In genomic region chr22:35912668-35913067, GRCh38 we compare ENCODE assay signal across 22 cellular contexts.
DNase-seq lines count a peak whose midpoint lies in the region; ATAC-seq and TF ChIP-seq lines count a peak whose summit lies in the region.
"Had no signal": no experiment of that assay in that cellular context is flagged by ENCODE, and none has a peak within 500 bp of the region (broad histone marks: within the 10 kb centered on the region; RNA-seq: fewer than 3 reads in every experiment).

No MANE protein-coding gene starts in this region.

- peaks cover 32% of the 10 kb centered on the region for H3K79me1 ChIP-seq in mesenchymal stem cell (replicated peaks; ENCODE audit: low read length, poor library complexity, severe bottlenecking)

- no peak overlapping the region for H2AK5ac ChIP-seq in mesenchymal stem cell (ENCODE audit: low read length, severe bottlenecking)

- no peak overlapping the region for H2BK12ac ChIP-seq in mesenchymal stem cell (ENCODE audit: low read length in 2 of 2)

- DNase-seq in cardiac muscle cell (ENCODE audit: low read depth in 1 of 2, low spot score in 1 of 2) = no peak
- DNase-seq in Right ventricle myocardium inferior (ENCODE audit: missing footprints) = no peak
- DNase-seq in amniotic epithelial cell (ENCODE audit: low read depth) = peak; percentile 58
- no peak for DNase-seq in mesenchymal stem cell
- DNase-seq in thyroid gland = no peak
- no peak for DNase-seq in omental fat pad (ENCODE audit: low spot score)
- no peak for DNase-seq in RKO (ENCODE audit: low spot score)
- DNase-seq in SW 1271 (lab: John Stamatoyannopoulos, UW) = no peak
- DNase-seq: activated CD4-positive, alpha-beta T cell treated with anti-CD3 and anti-CD28 coated beads, Interleukin-2, amount 10 ng/mL, durations not matched to agents 24 days and 14 days; activated naive CD4-positive, alpha-beta T cell treated with anti-CD3 and anti-CD28 coated beads, Interleukin-2, amount 50 U/mL, for 16 hours; aorta; central memory CD4-positive, alpha-beta T cell; dermis blood vessel endothelial cell; DMS153; glutamatergic neuron; Karpas-422; NCI-H1694; NCI-H2171 treated with DMSO at 0.1 percent for 48 hours; NCI-H524 treated with DMSO at 0.1 percent for 48 hours; nephron progenitor cell; pancreas; stimulated activated CD8-positive, alpha-beta memory T cell treated with anti-CD3 and anti-CD28 coated beads, Interleukin-4, amount 100 ng/mL, for 48 hours had no signal

- no peak overlapping the region for H3K14ac ChIP-seq in mesenchymal stem cell (ENCODE audit: low read length in 2 of 2)

- no peak overlapping the region for H3K4me3 ChIP-seq in cardiac muscle cell
- no peak overlapping the region for H3K4me3 ChIP-seq in mesenchymal stem cell (ENCODE audit: insufficient read depth in 1 of 2, low read depth in 1 of 2, low read length in 2 of 2)
- no peak overlapping the region for H3K4me3 ChIP-seq in thyroid gland (replicated peaks in 1 of 3)
- H3K4me3 ChIP-seq: pancreas had no signal

- H2AFZ ChIP-seq in mesenchymal stem cell (ENCODE audit: low read depth, low read length) = no peak overlapping the region

- H4K91ac ChIP-seq in mesenchymal stem cell (ENCODE audit: low read length) = no peak overlapping the region

- no peak overlapping the region for H3K23ac ChIP-seq in mesenchymal stem cell (ENCODE audit: low read length in 2 of 2)

- H3K36me3 ChIP-seq in cardiac muscle cell (no peaks in the 10 kb centered on the region), mesenchymal stem cell (ENCODE audit: control insufficient read depth in 1 of 2, insufficient read depth in 2 of 2, low read depth in 1 of 2, low read length in 2 of 2) (no peaks in the 10 kb centered on the region), thyroid gland (no peaks in the 10 kb centered on the region)
- H3K36me3 ChIP-seq: pancreas had no signal

- no peaks in the 10 kb centered on the region for H3K27me3 ChIP-seq in cardiac muscle cell
- H3K27me3 ChIP-seq in mesenchymal stem cell (ENCODE audit: control insufficient read depth in 1 of 2, insufficient read depth in 1 of 2, low read length in 2 of 2) = no peaks in the 10 kb centered on the region
- H3K27me3 ChIP-seq in thyroid gland = no peaks in the 10 kb centered on the region
- H3K27me3 ChIP-seq: pancreas had no signal

- TF ChIP-seq CTCF in cardiac muscle cell (IDR thresholded peaks at IDR 0.05; ENCODE audit: low read depth, low read length) (no peak), thyroid gland (IDR thresholded peaks at IDR 0.05) (no peak), omental fat pad (IDR thresholded peaks at IDR 0.05) (no peak)

- no peak overlapping the region for H4K8ac ChIP-seq in mesenchymal stem cell (ENCODE audit: low read length)

- no peak overlapping the region for H2BK15ac ChIP-seq in mesenchymal stem cell (ENCODE audit: low read depth, poor library complexity, severe bottlenecking)

- no CpG with 5 or more reads among the region's 1 CpG for WGBS in mesenchymal stem cell
- WGBS in thyroid gland, 2 donors = 48 to 50% methylated on average over 1 of the region's 1 CpG

- intact Hi-C loops in Right ventricle myocardium inferior (cut with DNase I) = loop anchor here (5.0 kb wide), 1 partner anchor 40 kb away; no protein-coding TSS in a partner anchor
- intact Hi-C loops in thyroid gland (cut with DNase I) = no loop called here

- H3K4ac ChIP-seq in mesenchymal stem cell (ENCODE audit: low read depth in 1 of 2, low read length in 2 of 2) = no peak overlapping the region

- no peak overlapping the region for H3K18ac ChIP-seq in mesenchymal stem cell (ENCODE audit: low read depth in 1 of 2, low read length in 2 of 2)

- no peak overlapping the region for H2BK120ac ChIP-seq in mesenchymal stem cell (ENCODE audit: low read depth, low read length)

- H3K4me1 ChIP-seq in cardiac muscle cell (ENCODE audit: low read depth) (peaks cover 75% of the 10 kb centered on the region), mesenchymal stem cell (ENCODE audit: control insufficient read depth, insufficient read depth, low read depth, low read length) (peaks cover 3% of the 10 kb centered on the region), thyroid gland (peaks cover 29 to 49% of the 10 kb centered on the region in 2 donors)

- H2BK5ac ChIP-seq in mesenchymal stem cell (ENCODE audit: low read depth, low read length, poor library complexity, severe bottlenecking) = no peak overlapping the region

- peak overlapping the region; percentile 99 for H3K27ac ChIP-seq in cardiac muscle cell
- H3K27ac ChIP-seq in mesenchymal stem cell (ENCODE audit: low read length, poor library complexity, severe bottlenecking) = no peak overlapping the region
- H3K27ac ChIP-seq in thyroid gland = peak overlapping the region; percentile 21 to 31 (median 22)

- H3K9me3 ChIP-seq in cardiac muscle cell (ENCODE audit: low read depth) (no peaks in the 10 kb centered on the region), mesenchymal stem cell (ENCODE audit: control insufficient read depth, low read length) (no peaks in the 10 kb centered on the region), thyroid gland (no peaks in the 10 kb centered on the region)
- H3K9me3 ChIP-seq: pancreas had no signal

- peak overlapping the region; percentile 30 for H3K9ac ChIP-seq in mesenchymal stem cell (ENCODE audit: low read length)

- H3K4me2 ChIP-seq in mesenchymal stem cell (ENCODE audit: low read length, poor library complexity, severe bottlenecking) = no peak overlapping the region

- TF ChIP-seq POLR2A in thyroid gland (IDR thresholded peaks at IDR 0.05) = no peak

- ATAC-seq in Right ventricle myocardium inferior = no peak
- no peak for ATAC-seq in omental fat pad (ENCODE audit: low FRiP score)
- ATAC-seq: pancreas had no signal
